ENCODE assay signal across 20 cellular contexts in the genomic region with DNA sequence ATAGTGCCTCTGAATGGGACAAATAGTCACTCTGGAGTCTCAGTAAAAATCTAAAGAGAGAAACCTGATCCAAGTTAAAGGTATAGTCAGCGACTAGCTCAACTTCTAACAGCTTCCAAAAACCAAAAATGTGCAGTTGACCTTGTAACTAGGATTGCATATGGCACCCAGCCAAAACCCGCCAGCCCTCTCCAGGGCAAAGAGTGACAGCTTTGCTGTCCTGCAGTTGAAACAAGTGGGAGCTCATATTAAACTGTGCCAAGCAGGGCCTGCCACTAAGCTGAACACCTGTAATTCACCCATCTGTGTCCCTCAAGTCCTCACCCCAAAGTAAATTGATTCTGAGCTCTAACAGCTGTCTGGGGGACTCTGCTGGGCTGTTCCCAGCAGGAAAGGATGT.
DNase-seq lines count a peak whose midpoint lies in the region; ATAC-seq and TF ChIP-seq lines count a peak whose summit lies in the region.
"Had no signal": no experiment of that assay in that cellular context is flagged by ENCODE, and none has a peak within 500 bp of the region (broad histone marks: within the 10 kb centered on the region; RNA-seq: fewer than 3 reads in every experiment).

No MANE protein-coding gene starts in this region.

- intact Hi-C loops in heart left ventricle (cut with DNase I) = no loop called here
- intact Hi-C loops in Right ventricle myocardium inferior (cut with DNase I) = no loop called here
- intact Hi-C loops in thyroid gland (cut with DNase I) = no loop called here
- intact Hi-C loops in Calu3 (cut with micrococcal nuclease; ENCODE audit: unreplicated experiment) = no loop called here

- no peaks in the 10 kb centered on the region for H3K4me1 Mint-ChIP-seq in Calu3 (ENCODE audit: low read depth, unreplicated experiment)
- H3K4me1 Mint-ChIP-seq: activated CD4-positive, alpha-beta memory T cell treated with anti-CD3 and anti-CD28 coated beads, Interleukin-2, amount 10 ng/mL, durations not matched to agents 7 days and 5 days; IgD-negative memory B cell; neural progenitor cell had no signal

- TF ChIP-seq POLR2A in heart left ventricle (IDR thresholded peaks at IDR 0.05) = no peak
- no peak for TF ChIP-seq POLR2A in thyroid gland (IDR thresholded peaks at IDR 0.05)

- no peaks in the 10 kb centered on the region for H3K27me3 Mint-ChIP-seq in Calu3 (ENCODE audit: unreplicated experiment)
- H3K27me3 Mint-ChIP-seq: activated CD4-positive, alpha-beta memory T cell treated with anti-CD3 and anti-CD28 coated beads, Interleukin-2, amount 10 ng/mL, durations not matched to agents 7 days and 5 days had no signal

- 35 to 48% (median 45%) methylated on average over 2 of the region's 2 CpGs for WGBS in heart left ventricle, 4 donors
- WGBS in thyroid gland, 2 donors = 30 to 33% methylated on average over 2 of the region's 2 CpGs

- H3K27ac ChIP-seq in heart left ventricle (no peak overlapping the region), SJCRH30 (no peak overlapping the region), thyroid gland (peak overlapping the region in 2 of 3 donors; percentile 37 to 63)
- H3K27ac ChIP-seq: C4-2B, HL-60, neural progenitor cell, vagina, WERI-Rb-1 had no signal

- CTCF ChIA-PET in Calu3 (lab: Charles Lee) = no interaction called here

- H3K27ac Mint-ChIP-seq in Calu3 (ENCODE audit: unreplicated experiment) = no peak overlapping the region
- H3K27ac Mint-ChIP-seq: activated CD4-positive, alpha-beta memory T cell treated with anti-CD3 and anti-CD28 coated beads, Interleukin-2, amount 10 ng/mL, durations not matched to agents 7 days and 5 days; IgD-negative memory B cell; neural progenitor cell had no signal

- H3K9me3 ChIP-seq in heart left ventricle = peaks cover 0 to 28% (median 0%) of the 10 kb centered on the region in 12 donors
- H3K9me3 ChIP-seq in SJCRH30 (replicated peaks) = 0 out of 2 replicates have a peak, but pooled peaks cover 3% of the 10 kb centered on the region
- H3K9me3 ChIP-seq in thyroid gland = no peaks in the 10 kb centered on the region
- H3K9me3 ChIP-seq: vagina had no signal

- H3K4me1 ChIP-seq in heart left ventricle (peaks cover 0 to 6% (median 0%) of the 10 kb centered on the region in 12 donors), SJCRH30 (peaks cover 10% of the 10 kb centered on the region), thyroid gland (peaks cover 9 to 19% of the 10 kb centered on the region in 2 donors)
- H3K4me1 ChIP-seq: neural progenitor cell, vagina had no signal

- H3K4me3 Mint-ChIP-seq in Calu3 (ENCODE audit: low read depth, unreplicated experiment) = no peak overlapping the region
- H3K4me3 Mint-ChIP-seq: activated CD4-positive, alpha-beta memory T cell treated with anti-CD3 and anti-CD28 coated beads, Interleukin-2, amount 10 ng/mL, durations not matched to agents 7 days and 5 days; IgD-negative memory B cell; neural progenitor cell had no signal

- peak in 2 of 4 donors; percentile 29 for ATAC-seq in heart left ventricle
- no peak for ATAC-seq in Right ventricle myocardium inferior
- ATAC-seq: esophagus mucosa, HCT116 had no signal

- DNase-seq in heart left ventricle (peak; percentile 23 to 58 (median 29)), Right ventricle myocardium inferior (ENCODE audit: missing footprints) (no peak), NCI-H2171 (lab: John Stamatoyannopoulos, UW) (peak; percentile 93), SJCRH30 (peak; percentile 66 to 80), thyroid gland (peak; percentile 82 to 87), Calu3 (no peak), SIG-M5 (lab: John Stamatoyannopoulos, UW) (no peak)
- DNase-seq in central memory CD4-positive, alpha-beta T cell = no peak
- DNase-seq: activated CD4-positive, alpha-beta memory T cell treated with anti-CD3 and anti-CD28 coated beads, Interleukin-2, amount 10 ng/mL, durations not matched to agents 7 days and 5 days; activated naive CD4-positive, alpha-beta T cell; activated T-cell treated with anti-CD3 and anti-CD28 coated beads, Interleukin-2, amount 50 U/mL, for 1 hour; effector CD8-positive, alpha-beta T cell; WERI-Rb-1 had no signal

- TF ChIP-seq CTCF in heart left ventricle (IDR thresholded peaks at IDR 0.05) (no peak), thyroid gland (IDR thresholded peaks at IDR 0.05) (no peak), Calu3 (IDR thresholded peaks at IDR 0.05; ENCODE audit: unreplicated experiment) (no peak)

- H3K9me3 Mint-ChIP-seq in Calu3 (ENCODE audit: low read depth, unreplicated experiment) = peaks cover 21% of the 10 kb centered on the region
- H3K9me3 Mint-ChIP-seq: activated CD4-positive, alpha-beta memory T cell treated with anti-CD3 and anti-CD28 coated beads, Interleukin-2, amount 10 ng/mL, durations not matched to agents 7 days and 5 days had no signal

- H3K4me3 ChIP-seq in heart left ventricle (no peak overlapping the region), SJCRH30 (no peak overlapping the region), thyroid gland (replicated peaks in 1 of 3) (no peak overlapping the region)
- H3K4me3 ChIP-seq: neural progenitor cell, vagina had no signal

- H3K36me3 ChIP-seq in heart left ventricle (no peaks in the 10 kb centered on the region), SJCRH30 (no peaks in the 10 kb centered on the region), thyroid gland (no peaks in the 10 kb centered on the region)
- H3K36me3 ChIP-seq: neural progenitor cell, vagina, WERI-Rb-1 had no signal

- H3K36me3 Mint-ChIP-seq in Calu3 (ENCODE audit: insufficient read depth, unreplicated experiment) = no peaks in the 10 kb centered on the region
- H3K36me3 Mint-ChIP-seq: neural progenitor cell had no signal

- BruUV-seq in Calu3 (replicated peaks; lab: Mats Ljungman, UMichigan) = no TSS peak

- no peaks in the 10 kb centered on the region for H3K27me3 ChIP-seq in heart left ventricle
- H3K27me3 ChIP-seq in SJCRH30 = no peaks in the 10 kb centered on the region
- H3K27me3 ChIP-seq in thyroid gland = no peaks in the 10 kb centered on the region
- H3K27me3 ChIP-seq: neural progenitor cell, vagina had no signal

Comparison
In these comparisons a context has a peak if more than half of its experiments do, and no peak if none do; other contexts are left out.
1. DNase-seq: peak in heart left ventricle (5 of 5), NCI-H2171 (single experiment), SJCRH30 (2 of 2) and thyroid gland (2 of 2); none in Right ventricle myocardium inferior (single experiment), central memory CD4-positive, alpha-beta T cell (single experiment), Calu3 (single experiment) and SIG-M5 (single experiment).
2. H3K27ac ChIP-seq: peak in thyroid gland (2 of 3); none in heart left ventricle (0 of 12) and SJCRH30 (single experiment).